8 cellular contexts compared by ENCODE assay signal in genomic region chr17:68248199-68248825, GRCh38. TPM values are rescaled to one million over a fixed set of nuclear protein-coding genes. Genes with fewer than 3 reads are reported as not detected.
DNase-seq lines count a peak whose midpoint lies in the region; ATAC-seq and TF ChIP-seq lines count a peak whose summit lies in the region.

No MANE protein-coding gene starts in this region.

- H3K4me1 ChIP-seq in CD4-positive, CD25-positive, alpha-beta regulatory T cell (ENCODE audit: control insufficient read depth, insufficient read depth, low read length, poor library complexity, severe bottlenecking) = peaks cover 45% of the 10 kb centered on the region

- no peak for ATAC-seq in CD4-positive, CD25-positive, alpha-beta regulatory T cell (ENCODE audit: low read depth in 2 of 2)
- ATAC-seq in GM18909 (IDR thresholded peaks at IDR 0.05; ENCODE audit: poor library complexity, unreplicated experiment) = peak; percentile 19
- peak; percentile 28 for ATAC-seq in HG03439 (IDR thresholded peaks at IDR 0.05; ENCODE audit: unreplicated experiment)
- ATAC-seq in naive B cell (ENCODE audit: low read depth in 2 of 2) = peak; percentile 21 to 24
- no peak for ATAC-seq in HG02870 (IDR thresholded peaks at IDR 0.05; ENCODE audit: unreplicated experiment)

- H3K4me3 ChIP-seq in CD4-positive, CD25-positive, alpha-beta regulatory T cell (ENCODE audit: low read depth, low read length) = peak overlapping the region; percentile 85

- peaks cover 13 to 54% (median 46%) of the 10 kb centered on the region in 4 donors for H3K4me1 Mint-ChIP-seq in CD4-positive, CD25-positive, alpha-beta regulatory T cell
- peaks cover 17 to 63% (median 49%) of the 10 kb centered on the region in 3 donors for H3K4me1 Mint-ChIP-seq in naive B cell

- no peak for DNase-seq in CD4-positive, CD25-positive, alpha-beta regulatory T cell
- DNase-seq in SW 1271 (lab: John Stamatoyannopoulos, UW) = peak; percentile 19 to 46
- DNase-seq in epithelial cell of prostate (ENCODE audit: low read depth, low spot score) = peak; percentile 40
- no peak for DNase-seq in naive B cell
- no peak for DNase-seq in GM13976 (ENCODE audit: low spot score)

- no peak for TF ChIP-seq CTCF in GM13976 (IDR thresholded peaks at IDR 0.05; ENCODE audit: borderline replicate concordance, control extremely low read depth, extremely low read depth, insufficient read depth, missing control alignments)

- peak overlapping the region; percentile 92 to 98 (median 95) for H3K4me3 Mint-ChIP-seq in CD4-positive, CD25-positive, alpha-beta regulatory T cell
- H3K4me3 Mint-ChIP-seq in naive B cell = peak overlapping the region; percentile 77 to 95 (median 92)

- peaks cover 5% of the 10 kb centered on the region for H3K36me3 Mint-ChIP-seq in CD4-positive, CD25-positive, alpha-beta regulatory T cell
- no peaks in the 10 kb centered on the region for H3K36me3 Mint-ChIP-seq in naive B cell

- no peaks in the 10 kb centered on the region for H3K27me3 Mint-ChIP-seq in CD4-positive, CD25-positive, alpha-beta regulatory T cell
- H3K27me3 Mint-ChIP-seq in naive B cell = no peaks in the 10 kb centered on the region

- H3K27ac Mint-ChIP-seq in CD4-positive, CD25-positive, alpha-beta regulatory T cell = peak overlapping the region; percentile 93 to 98 (median 96)
- peak overlapping the region; percentile 96 to 100 (median 99) for H3K27ac Mint-ChIP-seq in naive B cell

- H3K27ac ChIP-seq in CD4-positive, CD25-positive, alpha-beta regulatory T cell (ENCODE audit: insufficient read depth, low read length, poor library complexity, severe bottlenecking) = peak overlapping the region; percentile 98
- H3K27ac ChIP-seq in epithelial cell of prostate = peak overlapping the region; percentile 84

- H3K9me3 Mint-ChIP-seq in CD4-positive, CD25-positive, alpha-beta regulatory T cell = no peaks in the 10 kb centered on the region
- H3K9me3 Mint-ChIP-seq in naive B cell = no peaks in the 10 kb centered on the region

- no peaks in the 10 kb centered on the region for H3K27me3 ChIP-seq in CD4-positive, CD25-positive, alpha-beta regulatory T cell (ENCODE audit: control insufficient read depth, insufficient read depth, low read length)

- peaks cover 5% of the 10 kb centered on the region for H3K36me3 ChIP-seq in CD4-positive, CD25-positive, alpha-beta regulatory T cell (ENCODE audit: control insufficient read depth, insufficient read depth, low read length)

- no peaks in the 10 kb centered on the region for H3K9me3 ChIP-seq in CD4-positive, CD25-positive, alpha-beta regulatory T cell (ENCODE audit: control insufficient read depth in 2 of 2, low read length in 2 of 2)

- in situ Hi-C loops in GM13976 (cut with MboI; ENCODE audit: low sequenced_read_pairs, unreplicated experiment) = no loop called here

RNA-seq across cellular contexts. Expression of gene AMZ2, which starts 0.5 kb away (rescaled TPM):
- total RNA-seq in CD4-positive, CD25-positive, alpha-beta regulatory T cell = 58.6 TPM
- 100 to 1,000 TPM; 102 to 116 (median 114) TPM for polyA plus RNA-seq in CD4-positive, CD25-positive, alpha-beta regulatory T cell
- polyA plus RNA-seq in naive B cell (ENCODE audit: low read depth in 6 of 6) = 100 to 1,000 TPM in 3 of 6 donors, 10 to 100 TPM in 3; 92.7 to 152 (median 106) TPM

RNA-seq across cellular contexts. Expression of gene SLC16A6, which starts 42.6 kb away (rescaled TPM):
- 11.5 TPM for total RNA-seq in CD4-positive, CD25-positive, alpha-beta regulatory T cell
- 1 to 10 TPM; 1.9 to 5.1 (median 3.0) TPM for polyA plus RNA-seq in CD4-positive, CD25-positive, alpha-beta regulatory T cell
- polyA plus RNA-seq in naive B cell (ENCODE audit: low read depth in 6 of 6) = under 1 TPM in 3 of 6 donors, not detected in 3; 0.34 to 0.62 (median 0.41) TPM

RNA-seq across cellular contexts. Expression of gene ARSG, which starts 43.0 kb away (rescaled TPM):
- 21.8 TPM for total RNA-seq in CD4-positive, CD25-positive, alpha-beta regulatory T cell
- 10 to 100 TPM; 10.3 to 13.7 (median 12.5) TPM for polyA plus RNA-seq in CD4-positive, CD25-positive, alpha-beta regulatory T cell
- 1 to 10 TPM; 3.4 to 5.8 (median 4.7) TPM for polyA plus RNA-seq in naive B cell (ENCODE audit: low read depth in 6 of 6)

Comparison
In these comparisons a context has a peak if more than half of its experiments do, and no peak if none do; other contexts are left out.
1. ATAC-seq: peak in GM18909 (single experiment), HG03439 (single experiment) and naive B cell (2 of 2); none in CD4-positive, CD25-positive, alpha-beta regulatory T cell (0 of 2) and HG02870 (single experiment).
2. DNase-seq: peak in SW 1271 (2 of 2) and epithelial cell of prostate (single experiment); none in CD4-positive, CD25-positive, alpha-beta regulatory T cell (0 of 3), naive B cell (single experiment) and GM13976 (single experiment).